ENCODE assay signal across 1 cellular context in the genomic region with DNA sequence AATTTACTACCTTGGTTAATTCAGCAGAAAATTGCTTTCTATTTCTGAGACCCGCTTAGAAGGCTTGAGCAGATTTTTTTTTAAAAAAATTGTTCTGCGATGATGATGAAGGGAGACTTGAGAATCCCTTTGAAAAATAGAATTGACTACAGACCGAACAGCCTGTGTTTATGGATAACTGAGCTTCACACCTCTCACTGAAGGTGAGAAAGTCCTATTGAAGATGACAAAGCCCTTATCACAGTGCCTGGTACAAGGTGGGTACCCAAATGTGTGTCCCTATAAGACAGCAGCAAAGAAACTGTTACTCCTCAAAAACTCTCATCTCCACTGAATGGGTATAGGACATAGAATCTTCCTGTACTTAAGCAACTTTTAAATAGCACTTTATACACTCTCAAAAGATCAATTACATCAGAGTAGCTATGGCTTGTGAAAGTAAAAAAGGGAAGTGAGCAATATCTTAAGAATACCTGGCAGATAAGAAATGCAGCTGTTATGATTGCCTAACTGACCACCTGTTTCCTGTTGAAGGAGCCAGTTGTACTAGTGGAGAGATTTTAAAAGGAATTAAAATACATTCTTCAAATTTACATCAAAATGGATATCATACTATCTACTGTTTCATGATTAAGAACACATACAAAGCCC.
TF ChIP-seq lines count a peak whose summit lies in the region.

No MANE protein-coding gene starts in this region.

TF ChIP-seq in GM12878, 131 proteins besides CTCF, POLR2A, EP300 and RAD21 (continued from another document and continues in another):
- TF ChIP-seq, protein P1, sequence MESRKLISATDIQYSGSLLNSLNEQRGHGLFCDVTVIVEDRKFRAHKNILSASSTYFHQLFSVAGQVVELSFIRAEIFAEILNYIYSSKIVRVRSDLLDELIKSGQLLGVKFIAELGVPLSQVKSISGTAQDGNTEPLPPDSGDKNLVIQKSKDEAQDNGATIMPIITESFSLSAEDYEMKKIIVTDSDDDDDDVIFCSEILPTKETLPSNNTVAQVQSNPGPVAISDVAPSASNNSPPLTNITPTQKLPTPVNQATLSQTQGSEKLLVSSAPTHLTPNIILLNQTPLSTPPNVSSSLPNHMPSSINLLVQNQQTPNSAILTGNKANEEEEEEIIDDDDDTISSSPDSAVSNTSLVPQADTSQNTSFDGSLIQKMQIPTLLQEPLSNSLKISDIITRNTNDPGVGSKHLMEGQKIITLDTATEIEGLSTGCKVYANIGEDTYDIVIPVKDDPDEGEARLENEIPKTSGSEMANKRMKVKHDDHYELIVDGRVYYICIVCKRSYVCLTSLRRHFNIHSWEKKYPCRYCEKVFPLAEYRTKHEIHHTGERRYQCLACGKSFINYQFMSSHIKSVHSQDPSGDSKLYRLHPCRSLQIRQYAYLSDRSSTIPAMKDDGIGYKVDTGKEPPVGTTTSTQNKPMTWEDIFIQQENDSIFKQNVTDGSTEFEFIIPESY (IDR thresholded peaks at IDR 0.05): no peak
- no peak for TF ChIP-seq NRF1 (conservative IDR thresholded peaks at IDR 0.05; ENCODE audit: low read depth, low read length)
- TF ChIP-seq HCFC1 (IDR thresholded peaks at IDR 0.05; ENCODE audit: low read length): no peak
- no peak for TF ChIP-seq WRNIP1 (IDR thresholded peaks at IDR 0.05; ENCODE audit: borderline replicate concordance, low read depth, low read length)
- TF ChIP-seq, protein P2, sequence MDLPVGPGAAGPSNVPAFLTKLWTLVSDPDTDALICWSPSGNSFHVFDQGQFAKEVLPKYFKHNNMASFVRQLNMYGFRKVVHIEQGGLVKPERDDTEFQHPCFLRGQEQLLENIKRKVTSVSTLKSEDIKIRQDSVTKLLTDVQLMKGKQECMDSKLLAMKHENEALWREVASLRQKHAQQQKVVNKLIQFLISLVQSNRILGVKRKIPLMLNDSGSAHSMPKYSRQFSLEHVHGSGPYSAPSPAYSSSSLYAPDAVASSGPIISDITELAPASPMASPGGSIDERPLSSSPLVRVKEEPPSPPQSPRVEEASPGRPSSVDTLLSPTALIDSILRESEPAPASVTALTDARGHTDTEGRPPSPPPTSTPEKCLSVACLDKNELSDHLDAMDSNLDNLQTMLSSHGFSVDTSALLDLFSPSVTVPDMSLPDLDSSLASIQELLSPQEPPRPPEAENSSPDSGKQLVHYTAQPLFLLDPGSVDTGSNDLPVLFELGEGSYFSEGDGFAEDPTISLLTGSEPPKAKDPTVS (IDR thresholded peaks at IDR 0.05; ENCODE audit: low read depth, low read length): 0 out of 2 replicates have a peak, but pooled peaks have one; percentile 40
- peak; percentile 77 for TF ChIP-seq FOXM1 (IDR thresholded peaks at IDR 0.05; ENCODE audit: low read depth, low read length)
- no peak for TF ChIP-seq SP1 (IDR thresholded peaks at IDR 0.05; ENCODE audit: low read depth, low read length)
- peak; percentile 84 for TF ChIP-seq RELB (IDR thresholded peaks at IDR 0.05; ENCODE audit: low read depth)
- TF ChIP-seq REST (IDR thresholded peaks at IDR 0.05; ENCODE audit: low read depth, low read length): no peak
- no peak for TF ChIP-seq MAX (IDR thresholded peaks at IDR 0.05; ENCODE audit: low read depth, low read length)
- TF ChIP-seq, protein P3, sequence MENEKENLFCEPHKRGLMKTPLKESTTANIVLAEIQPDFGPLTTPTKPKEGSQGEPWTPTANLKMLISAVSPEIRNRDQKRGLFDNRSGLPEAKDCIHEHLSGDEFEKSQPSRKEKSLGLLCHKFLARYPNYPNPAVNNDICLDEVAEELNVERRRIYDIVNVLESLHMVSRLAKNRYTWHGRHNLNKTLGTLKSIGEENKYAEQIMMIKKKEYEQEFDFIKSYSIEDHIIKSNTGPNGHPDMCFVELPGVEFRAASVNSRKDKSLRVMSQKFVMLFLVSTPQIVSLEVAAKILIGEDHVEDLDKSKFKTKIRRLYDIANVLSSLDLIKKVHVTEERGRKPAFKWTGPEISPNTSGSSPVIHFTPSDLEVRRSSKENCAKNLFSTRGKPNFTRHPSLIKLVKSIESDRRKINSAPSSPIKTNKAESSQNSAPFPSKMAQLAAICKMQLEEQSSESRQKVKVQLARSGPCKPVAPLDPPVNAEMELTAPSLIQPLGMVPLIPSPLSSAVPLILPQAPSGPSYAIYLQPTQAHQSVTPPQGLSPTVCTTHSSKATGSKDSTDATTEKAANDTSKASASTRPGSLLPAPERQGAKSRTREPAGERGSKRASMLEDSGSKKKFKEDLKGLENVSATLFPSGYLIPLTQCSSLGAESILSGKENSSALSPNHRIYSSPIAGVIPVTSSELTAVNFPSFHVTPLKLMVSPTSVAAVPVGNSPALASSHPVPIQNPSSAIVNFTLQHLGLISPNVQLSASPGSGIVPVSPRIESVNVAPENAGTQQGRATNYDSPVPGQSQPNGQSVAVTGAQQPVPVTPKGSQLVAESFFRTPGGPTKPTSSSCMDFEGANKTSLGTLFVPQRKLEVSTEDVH (IDR thresholded peaks at IDR 0.05; ENCODE audit: low read depth, partially characterized antibody): no peak
- peak; percentile 86; the same call in 1 of the 2 replicates for TF ChIP-seq BCL11A (IDR thresholded peaks at IDR 0.05; ENCODE audit: low read depth, low read length)
- peak; percentile 78 for TF ChIP-seq JUNB (IDR thresholded peaks at IDR 0.05)
- no peak for TF ChIP-seq ESRRA (IDR thresholded peaks at IDR 0.05; ENCODE audit: low read length)
- TF ChIP-seq MYB (IDR thresholded peaks at IDR 0.05; ENCODE audit: borderline replicate concordance, low read depth, low read length): peak; percentile 39; the same call in 1 of the 2 replicates
- TF ChIP-seq SMAD1 (IDR thresholded peaks at IDR 0.05; ENCODE audit: low read depth, partially characterized antibody): no peak
- no peak for TF ChIP-seq ZBTB4 (CRISPR knock-in tag; IDR thresholded peaks at IDR 0.05)
- TF ChIP-seq, protein P4, sequence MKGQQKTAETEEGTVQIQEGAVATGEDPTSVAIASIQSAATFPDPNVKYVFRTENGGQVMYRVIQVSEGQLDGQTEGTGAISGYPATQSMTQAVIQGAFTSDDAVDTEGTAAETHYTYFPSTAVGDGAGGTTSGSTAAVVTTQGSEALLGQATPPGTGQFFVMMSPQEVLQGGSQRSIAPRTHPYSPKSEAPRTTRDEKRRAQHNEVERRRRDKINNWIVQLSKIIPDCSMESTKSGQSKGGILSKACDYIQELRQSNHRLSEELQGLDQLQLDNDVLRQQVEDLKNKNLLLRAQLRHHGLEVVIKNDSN (IDR thresholded peaks at IDR 0.05; ENCODE audit: borderline replicate concordance, extremely low read length, insufficient read depth, low read depth, low read length): no peak
- no peak for TF ChIP-seq BRCA1 (IDR thresholded peaks at IDR 0.05; ENCODE audit: low read depth, low read length)
- no peak for TF ChIP-seq EZH2 (IDR thresholded peaks at IDR 0.05; ENCODE audit: borderline replicate concordance, control insufficient read depth, low read depth, low read length)
- no peak for TF ChIP-seq RELA (IDR thresholded peaks at IDR 0.05; ENCODE audit: borderline replicate concordance, partially characterized antibody)
- no peak for TF ChIP-seq TBL1XR1 (IDR thresholded peaks at IDR 0.05; ENCODE audit: low read depth, low read length)
- no peak for TF ChIP-seq SUZ12 (IDR thresholded peaks at IDR 0.05; ENCODE audit: unreplicated experiment)
- TF ChIP-seq GATAD2B (conservative IDR thresholded peaks at IDR 0.05; ENCODE audit: low read depth): peak; percentile 63; the same call in 1 of the 2 replicates
- TF ChIP-seq ZNF384 (IDR thresholded peaks at IDR 0.05; ENCODE audit: borderline replicate concordance, low read depth, low read length): no peak; the same call in 1 of the 2 replicates
- TF ChIP-seq YY1 (IDR thresholded peaks at IDR 0.05; ENCODE audit: low read depth, low read length): no peak
- no peak for TF ChIP-seq SREBF2 (IDR thresholded peaks at IDR 0.05; ENCODE audit: low read length)
- TF ChIP-seq GABPA (IDR thresholded peaks at IDR 0.05; ENCODE audit: low read depth): peak; percentile 51; the same call in 1 of the 2 replicates
- no peak for TF ChIP-seq ZNF622 (IDR thresholded peaks at IDR 0.05)
- TF ChIP-seq BMI1 (IDR thresholded peaks at IDR 0.05; ENCODE audit: borderline replicate concordance): peak; percentile 84
- no peak for TF ChIP-seq EGR1 (IDR thresholded peaks at IDR 0.05; ENCODE audit: borderline replicate concordance in 1 of 2, low read depth in 2 of 2, low read length in 2 of 2)
- no peak for TF ChIP-seq TCF7 (IDR thresholded peaks at IDR 0.05; ENCODE audit: borderline replicate concordance)
- peak; percentile 83; the same call in 1 of the 2 replicates for TF ChIP-seq BACH1 (IDR thresholded peaks at IDR 0.05; ENCODE audit: borderline replicate concordance)
- peak; percentile 99 for TF ChIP-seq TCF12 (IDR thresholded peaks at IDR 0.05; ENCODE audit: low read depth, low read length)
- TF ChIP-seq, protein P5, sequence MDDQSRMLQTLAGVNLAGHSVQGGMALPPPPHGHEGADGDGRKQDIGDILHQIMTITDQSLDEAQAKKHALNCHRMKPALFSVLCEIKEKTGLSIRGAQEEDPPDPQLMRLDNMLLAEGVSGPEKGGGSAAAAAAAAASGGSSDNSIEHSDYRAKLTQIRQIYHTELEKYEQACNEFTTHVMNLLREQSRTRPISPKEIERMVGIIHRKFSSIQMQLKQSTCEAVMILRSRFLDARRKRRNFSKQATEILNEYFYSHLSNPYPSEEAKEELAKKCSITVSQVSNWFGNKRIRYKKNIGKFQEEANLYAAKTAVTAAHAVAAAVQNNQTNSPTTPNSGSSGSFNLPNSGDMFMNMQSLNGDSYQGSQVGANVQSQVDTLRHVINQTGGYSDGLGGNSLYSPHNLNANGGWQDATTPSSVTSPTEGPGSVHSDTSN (IDR thresholded peaks at IDR 0.05; ENCODE audit: insufficient replicate concordance, low read depth, low read length): no peak
- TF ChIP-seq LARP7 (IDR thresholded peaks at IDR 0.05): no peak
- TF ChIP-seq NR2C2 (IDR thresholded peaks at IDR 0.05; ENCODE audit: borderline replicate concordance, control insufficient read depth, insufficient read length, low read depth): no peak
- TF ChIP-seq TCF3 (IDR thresholded peaks at IDR 0.05; ENCODE audit: borderline replicate concordance, insufficient read depth, low read depth, low read length): peak; percentile 96
- TF ChIP-seq CEBPB (IDR thresholded peaks at IDR 0.05; ENCODE audit: borderline replicate concordance in 1 of 2, low read depth in 2 of 2, low read length in 2 of 2): peak in 1 of 2 experiments; percentile 89; a peak in 2 of 4 replicates
